8 cellular contexts compared by ENCODE assay signal in the genomic region with DNA sequence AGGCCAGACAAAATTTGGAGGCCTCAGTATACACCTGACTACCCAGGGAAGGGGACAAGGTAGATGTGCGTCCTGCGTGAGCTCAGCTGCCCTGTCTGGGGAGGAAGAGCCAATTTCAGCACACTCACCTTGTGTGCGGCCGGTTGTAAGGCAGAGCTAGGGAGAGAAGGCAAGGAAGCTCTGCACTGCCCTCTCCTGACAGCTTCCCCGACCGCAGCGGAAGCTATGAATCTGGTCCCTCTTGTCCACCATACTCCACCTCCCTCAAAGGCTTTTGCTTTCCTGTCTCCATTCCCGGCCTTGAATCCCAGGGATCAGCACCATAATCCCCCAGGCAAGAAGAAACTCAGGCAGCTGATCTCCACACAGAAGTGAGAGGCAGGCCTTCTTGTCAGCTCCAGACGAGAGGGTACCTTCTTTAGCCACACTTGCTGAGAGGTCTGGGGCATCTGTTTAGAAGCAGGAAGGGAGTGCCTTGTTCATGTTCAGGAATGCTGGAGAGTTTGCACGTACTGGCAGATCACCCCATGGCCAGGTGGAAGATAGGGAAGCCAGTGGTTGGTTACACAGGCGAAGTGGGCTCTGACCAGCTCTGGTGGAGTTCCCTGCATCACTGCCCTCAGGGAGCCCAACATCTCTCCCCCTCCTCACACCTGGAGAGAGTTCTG.
A peak's percentile ranks its signal among the peaks of the same experiment; 100 is the strongest.
DNase-seq lines count a peak whose midpoint lies in the region; ATAC-seq and TF ChIP-seq lines count a peak whose summit lies in the region.

No MANE protein-coding gene starts in this region.

- TF ChIP-seq EP300 in SK-N-SH (IDR thresholded peaks at IDR 0.05; ENCODE audit: borderline replicate concordance in 1 of 2, low read depth in 1 of 2, low read length in 1 of 2), result no peak

- CTCF ChIA-PET in SK-N-SH (lab: Yijun Ruan, JAX), result interaction anchor here (0.6 to 4.0 kb wide), 18 partner anchors 8 to 476 kb away, joined by 3 to 18 read pairs (median 3); a partner anchor contains a TSS

- H3F3A ChIP-seq in SK-N-SH (replicated peaks; ENCODE audit: insufficient read depth), result no peaks in the 10 kb centered on the region

- H3K79me2 ChIP-seq in SK-N-SH (ENCODE audit: insufficient read depth), result no peaks in the 10 kb centered on the region

- H3K27me3 ChIP-seq in SK-N-SH (ENCODE audit: insufficient read depth), result no peaks in the 10 kb centered on the region; the same call in 1 of the 2 replicates

- H3K4me1 ChIP-seq in SK-N-SH (ENCODE audit: control insufficient read depth in 1 of 2, insufficient read depth in 2 of 2, low read depth in 1 of 2, low read length in 1 of 2), result peaks cover 0 to 4% of the 10 kb centered on the region in 2 experiments; a peak in 1 of 4 replicates

- H3K36me3 ChIP-seq in SK-N-SH (replicated peaks in 1 of 2; ENCODE audit: control insufficient read depth in 1 of 2, insufficient read depth in 2 of 2, low read length in 1 of 2), result no peaks in the 10 kb centered on the region

- H3K27ac ChIP-seq in SK-N-SH (ENCODE audit: low read depth in 2 of 2, low read length in 1 of 2), result no peak overlapping the region

- H3K9me3 ChIP-seq in SK-N-SH, result no peaks in the 10 kb centered on the region

- H3K4me3 ChIP-seq in GM12864 (ENCODE audit: low read depth, low read length), result no peak overlapping the region
- H3K4me3 ChIP-seq in SK-N-SH (ENCODE audit: low read depth in 2 of 2, low read length in 1 of 2), result no peak overlapping the region

- H4K20me1 ChIP-seq in SK-N-SH (ENCODE audit: insufficient read depth), result no peaks in the 10 kb centered on the region

- no peak overlapping the region for H3K4me2 ChIP-seq in SK-N-SH

- no peak overlapping the region for H3K9ac ChIP-seq in SK-N-SH

- POLR2A ChIA-PET in SK-N-SH (lab: Yijun Ruan, JAX), result no interaction called here

- H3K9me2 ChIP-seq in SK-N-SH, result no peaks in the 10 kb centered on the region

- DNase-seq in A172 (ENCODE audit: low spot score) (peak; percentile 56), GM12864 (ENCODE audit: low read depth) (no peak), SK-N-SH (peak; percentile 69), fibroblast of gingiva (ENCODE audit: low read depth) (peak; percentile 40), mucosa of gallbladder (ENCODE audit: low spot score) (peak; percentile 20), RKO (ENCODE audit: low spot score) (no peak)
- DNase-seq in activated effector memory CD4-positive, alpha-beta T cell treated with anti-CD3 and anti-CD28 coated beads, Interleukin-2, amount 50 U/mL, for 16 hours, result no peak

- no peak overlapping the region for H2AFZ ChIP-seq in SK-N-SH (ENCODE audit: low read depth)

- WGBS in SK-N-SH (ENCODE audit: low lambda C conversion rate), result 22% methylated on average over 11 of the region's 11 CpGs

- TF ChIP-seq RAD21 in SK-N-SH (IDR thresholded peaks at IDR 0.05; ENCODE audit: low read length), result peak; percentile 58

- TF ChIP-seq CTCF in GM12864 (IDR thresholded peaks at IDR 0.05; ENCODE audit: low read depth, low read length, missing control alignments) (peak; percentile 62), SK-N-SH (IDR thresholded peaks at IDR 0.05) (peak; percentile 51)

- peak; percentile 52 for ATAC-seq in HG03196 (IDR thresholded peaks at IDR 0.05; ENCODE audit: unreplicated experiment)

TF ChIP-seq in SK-N-SH, 30 proteins besides CTCF, POLR2A, EP300 and RAD21:
- no peak for TF ChIP-seq MXI1 (IDR thresholded peaks at IDR 0.05; ENCODE audit: low read depth, low read length)
- TF ChIP-seq SMC3 (IDR thresholded peaks at IDR 0.05; ENCODE audit: low read depth, low read length), result peak; percentile 58

Comparison
In these comparisons a context has a peak if more than half of its experiments do, and no peak if none do; other contexts are left out.
1. DNase-seq: peak in A172 (single experiment), SK-N-SH (single experiment), fibroblast of gingiva (single experiment) and mucosa of gallbladder (single experiment); none in GM12864 (single experiment), activated effector memory CD4-positive, alpha-beta T cell treated with anti-CD3 and anti-CD28 coated beads, Interleukin-2, amount 50 U/mL, for 16 hours (single experiment) and RKO (single experiment).